ENCODE assay signal across 24 cellular contexts in the genomic region with DNA sequence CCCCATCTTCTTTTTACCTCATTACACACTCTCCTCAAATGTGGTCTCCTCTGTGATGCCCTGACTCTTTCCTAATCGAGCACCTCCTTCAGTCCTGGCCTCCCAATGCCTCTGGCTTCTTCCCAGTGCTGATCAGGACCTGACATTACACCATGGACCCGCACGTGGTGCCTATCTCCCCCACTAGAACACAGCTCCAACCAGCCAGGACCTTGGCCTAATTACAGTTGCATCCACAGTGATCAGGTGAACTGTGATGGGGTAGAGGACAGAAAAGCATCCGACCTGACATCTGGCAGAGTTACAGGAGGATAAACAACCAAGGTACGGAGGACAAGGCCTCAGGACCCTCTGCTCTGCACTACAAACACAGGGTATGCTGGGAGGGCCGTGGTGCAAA. TPM values are rescaled to one million over a fixed set of nuclear protein-coding genes. Genes with fewer than 3 reads are reported as not detected.
DNase-seq lines count a peak whose midpoint lies in the region; ATAC-seq, FAIRE-seq and TF ChIP-seq lines count a peak whose summit lies in the region.
"Had no signal": no experiment of that assay in that cellular context is flagged by ENCODE, and none has a peak within 500 bp of the region (broad histone marks: within the 10 kb centered on the region; RNA-seq: fewer than 3 reads in every experiment).

No MANE protein-coding gene starts in this region.

- no peaks in the 10 kb centered on the region for H3K9me3 Mint-ChIP-seq in activated CD4-positive, alpha-beta memory T cell treated with anti-CD3 and anti-CD28 coated beads, Interleukin-2, amount 10 ng/mL, durations not matched to agents 7 days and 5 days
- H3K9me3 Mint-ChIP-seq in activated CD4-positive, alpha-beta memory T cell treated with anti-CD3 and anti-CD28 coated beads for 36 hours, result no peaks in the 10 kb centered on the region
- no peaks in the 10 kb centered on the region for H3K9me3 Mint-ChIP-seq in CD4-positive, alpha-beta memory T cell
- H3K9me3 Mint-ChIP-seq: IgD-negative memory B cell had no signal

- H4K91ac ChIP-seq in H1 (replicated peaks; ENCODE audit: insufficient read length, low read length), result no peak overlapping the region
- H4K91ac ChIP-seq in neuronal stem cell (ENCODE audit: low read depth, low read length, poor library complexity), result no peak overlapping the region

- H3K23ac ChIP-seq in H1 (ENCODE audit: insufficient read length) (no peak overlapping the region), neuronal stem cell (ENCODE audit: low read depth, low read length, poor library complexity) (peak overlapping the region; percentile 48)

- DNase-seq in activated CD4-positive, alpha-beta memory T cell treated with anti-CD3 and anti-CD28 coated beads, Interleukin-2, amount 10 ng/mL, durations not matched to agents 7 days and 5 days, result no peak
- no peak for DNase-seq in activated CD4-positive, alpha-beta memory T cell treated with anti-CD3 and anti-CD28 coated beads for 36 hours
- no peak for DNase-seq in CD4-positive, alpha-beta memory T cell
- no peak for DNase-seq in H1 (ENCODE audit: low read depth in 1 of 2, low spot score in 2 of 2)
- no peak for DNase-seq in neuronal stem cell (ENCODE audit: low spot score)
- DNase-seq: ACHN, GDM1, MV-4-11, NCI-H1105 treated with DMSO at 0.1 percent for 48 hours, NCI-H2029 treated with DMSO at 0.1 percent for 48 hours, NCI-H2171, NCI-H446 treated with DMSO at 0.1 percent for 48 hours, NCI-H526 treated with DMSO at 0.1 percent for 48 hours, PC-9, RPMI8226, SHP77 had no signal

- H3K4ac ChIP-seq in H1 (replicated peaks; ENCODE audit: insufficient read length, low read depth, low read length), result no peak overlapping the region
- H3K4ac ChIP-seq in neuronal stem cell (ENCODE audit: low read length), result no peak overlapping the region

- no peaks in the 10 kb centered on the region for H3K9me3 ChIP-seq in CD4-positive, alpha-beta memory T cell (ENCODE audit: control insufficient read depth in 1 of 2, low read length in 2 of 2)
- no peaks in the 10 kb centered on the region for H3K9me3 ChIP-seq in H1 (ENCODE audit: insufficient read depth in 2 of 2, low read depth in 1 of 2, low read length in 1 of 2)
- H3K9me3 ChIP-seq in neuronal stem cell (replicated peaks in 1 of 2; ENCODE audit: control insufficient read depth in 2 of 2, insufficient read depth in 1 of 2, low read depth in 1 of 2, low read length in 2 of 2), result no peaks in the 10 kb centered on the region
- H3K9me3 ChIP-seq: BLaER1 treated with 17β-estradiol and CSF1 and Interleukin-3, amounts not matched to agents 10 nM and 100 nM had no signal

- no peak overlapping the region for H3K4me3 ChIP-seq in CD4-positive, alpha-beta memory T cell (ENCODE audit: low read length in 2 of 2)
- H3K4me3 ChIP-seq in H1 (ENCODE audit: extremely low read depth in 1 of 4, insufficient read depth in 2 of 4, low read depth in 3 of 4, low read length in 4 of 4) (no peak overlapping the region), neuronal stem cell (ENCODE audit: low read length in 2 of 2) (peak overlapping the region in 1 of 2 donors; percentile 1)
- H3K4me3 ChIP-seq: BLaER1 treated with 17β-estradiol and CSF1 and Interleukin-3, amounts not matched to agents 10 nM and 100 nM; PC-9 had no signal

- H3K79me1 ChIP-seq in H1 (ENCODE audit: low read depth, low read length) (no peaks in the 10 kb centered on the region), neuronal stem cell (ENCODE audit: low read depth, low read length) (no peaks in the 10 kb centered on the region)

- no peaks in the 10 kb centered on the region for H3K27me3 Mint-ChIP-seq in activated CD4-positive, alpha-beta memory T cell treated with anti-CD3 and anti-CD28 coated beads, Interleukin-2, amount 10 ng/mL, durations not matched to agents 7 days and 5 days
- H3K27me3 Mint-ChIP-seq in activated CD4-positive, alpha-beta memory T cell treated with anti-CD3 and anti-CD28 coated beads for 36 hours, result no peaks in the 10 kb centered on the region
- no peaks in the 10 kb centered on the region for H3K27me3 Mint-ChIP-seq in CD4-positive, alpha-beta memory T cell
- H3K27me3 Mint-ChIP-seq: IgD-negative memory B cell had no signal

- H2BK120ac ChIP-seq in H1 (replicated peaks; ENCODE audit: low read depth, low read length), result no peak overlapping the region
- H2BK120ac ChIP-seq in neuronal stem cell (ENCODE audit: low read depth, low read length), result no peak overlapping the region

- H2BK12ac ChIP-seq in H1 (ENCODE audit: low read depth, low read length) (no peak overlapping the region), neuronal stem cell (ENCODE audit: low read length) (no peak overlapping the region)

- H3K18ac ChIP-seq in H1 (ENCODE audit: extremely low read depth, low read length), result no peak overlapping the region
- H3K18ac ChIP-seq in neuronal stem cell (ENCODE audit: low read length), result no peak overlapping the region

- POLR2A ChIA-PET in activated CD4-positive, alpha-beta memory T cell treated with anti-CD3 and anti-CD28 coated beads, Interleukin-2, amount 10 ng/mL, durations not matched to agents 7 days and 5 days (lab: Charles Lee), result no interaction called here
- POLR2A ChIA-PET in activated CD4-positive, alpha-beta memory T cell treated with anti-CD3 and anti-CD28 coated beads for 36 hours (lab: Charles Lee), result no interaction called here
- POLR2A ChIA-PET in CD4-positive, alpha-beta memory T cell (lab: Charles Lee; ENCODE audit: partially characterized antibody), result interaction anchor here (1.0 kb wide), 2 partner anchors 9 to 17 kb away, joined by 3 to 4 read pairs; no protein-coding TSS in a partner anchor
- POLR2A ChIA-PET in H1 (lab: Charles Lee; ENCODE audit: partially characterized antibody), result interaction anchor here (0.8 kb wide), 1 partner anchor 8 kb away, joined by 3 read pairs; no protein-coding TSS in a partner anchor

- H3K27ac ChIP-seq in CD4-positive, alpha-beta memory T cell (ENCODE audit: low read depth, low read length), result no peak overlapping the region
- H3K27ac ChIP-seq in H1 (ENCODE audit: low read depth, low read length) (no peak overlapping the region), neuronal stem cell (replicated peaks; ENCODE audit: low read length) (no peak overlapping the region)
- H3K27ac ChIP-seq: 22Rv1; BLaER1 treated with 17β-estradiol and CSF1 and Interleukin-3, amounts not matched to agents 10 nM and 100 nM; PC-9 had no signal

- H2AFZ ChIP-seq in H1 (ENCODE audit: low read length), result no peak overlapping the region
- no peak overlapping the region for H2AFZ ChIP-seq in neuronal stem cell (ENCODE audit: low read length)
- H2AFZ ChIP-seq: PC-9 had no signal

- H2BK5ac ChIP-seq in H1 (ENCODE audit: low read depth, low read length) (no peak overlapping the region), neuronal stem cell (ENCODE audit: low read length) (no peak overlapping the region)

- no peak overlapping the region for H3K4me3 Mint-ChIP-seq in activated CD4-positive, alpha-beta memory T cell treated with anti-CD3 and anti-CD28 coated beads, Interleukin-2, amount 10 ng/mL, durations not matched to agents 7 days and 5 days
- H3K4me3 Mint-ChIP-seq in activated CD4-positive, alpha-beta memory T cell treated with anti-CD3 and anti-CD28 coated beads for 36 hours, result no peak overlapping the region
- no peak overlapping the region for H3K4me3 Mint-ChIP-seq in CD4-positive, alpha-beta memory T cell

- H3K36me3 Mint-ChIP-seq in activated CD4-positive, alpha-beta memory T cell treated with anti-CD3 and anti-CD28 coated beads, Interleukin-2, amount 10 ng/mL, durations not matched to agents 7 days and 5 days (ENCODE audit: low read depth), result peaks cover 67% of the 10 kb centered on the region
- H3K36me3 Mint-ChIP-seq in activated CD4-positive, alpha-beta memory T cell treated with anti-CD3 and anti-CD28 coated beads for 36 hours, result peaks cover 62% of the 10 kb centered on the region
- H3K36me3 Mint-ChIP-seq in CD4-positive, alpha-beta memory T cell, result peaks cover 49 to 82% of the 10 kb centered on the region in 2 donors

- H3K14ac ChIP-seq in H1 (ENCODE audit: insufficient read length), result no peak overlapping the region
- no peak overlapping the region for H3K14ac ChIP-seq in neuronal stem cell (ENCODE audit: low read length)

- H3K23me2 ChIP-seq in H1 (ENCODE audit: low read depth, low read length), result no peaks in the 10 kb centered on the region

- FAIRE-seq in H1 (lab: Jason Lieb, UNC), result no peak

- TF ChIP-seq EP300 in H1 (IDR thresholded peaks at IDR 0.05; ENCODE audit: borderline replicate concordance in 1 of 2, low read depth in 2 of 2, low read length in 2 of 2), result no peak

- H2BK20ac ChIP-seq in H1 (ENCODE audit: low read length), result no peak overlapping the region

- no peaks in the 10 kb centered on the region for H3K4me1 ChIP-seq in CD4-positive, alpha-beta memory T cell (ENCODE audit: insufficient read depth, low read length)
- H3K4me1 ChIP-seq in H1 (replicated peaks in 1 of 4; ENCODE audit: control insufficient read depth in 3 of 4, insufficient read depth in 4 of 4, low read length in 3 of 4) (no peaks in the 10 kb centered on the region), neuronal stem cell (ENCODE audit: control insufficient read depth in 2 of 2, insufficient read depth in 1 of 2, low read depth in 1 of 2, low read length in 2 of 2) (no peaks in the 10 kb centered on the region)
- H3K4me1 ChIP-seq: BLaER1 treated with 17β-estradiol and CSF1 and Interleukin-3, amounts not matched to agents 10 nM and 100 nM had no signal

- H3K9ac ChIP-seq in H1 (replicated peaks in 1 of 4; ENCODE audit: extremely low read depth in 1 of 4, low read depth in 3 of 4, low read length in 3 of 4) (no peak overlapping the region), neuronal stem cell (ENCODE audit: low read depth, low read length, poor library complexity) (peak overlapping the region; percentile 68)
- H3K9ac ChIP-seq: BLaER1 treated with 17β-estradiol and CSF1 and Interleukin-3, amounts not matched to agents 10 nM and 100 nM had no signal

- H3K56ac ChIP-seq in H1 (replicated peaks; ENCODE audit: insufficient read length, low read depth, low read length), result no peak overlapping the region

- no peak for TF ChIP-seq POLR2A in H1 (IDR thresholded peaks at IDR 0.05; ENCODE audit: control extremely low read depth in 1 of 2, low read depth in 2 of 2, low read length in 2 of 2)

- 81% methylated on average over 6 of the region's 6 CpGs; no CpG with 5 or more reads in 1 of the 2 experiments for WGBS in H1 (ENCODE audit: extremely low coverage in 1 of 2, insufficient coverage in 1 of 2, insufficient read length in 1 of 2, insufficient replicate concordance in 2 of 2, low coverage in 1 of 2, low lambda C conversion rate in 2 of 2, missing lambda C conversion rate in 1 of 2), 2 experiments
- WGBS in neuronal stem cell (ENCODE audit: extremely low coverage in 2 of 2, insufficient read length in 2 of 2, insufficient replicate concordance in 1 of 2), 2 donors, result no CpG with 5 or more reads among the region's 6 CpGs

- H4K8ac ChIP-seq in H1 (ENCODE audit: extremely low read depth, insufficient read depth, low read length) (0 out of 2 replicates have a peak overlapping the region, but pooled peaks have one; percentile 68), neuronal stem cell (ENCODE audit: low read depth, low read length) (no peak overlapping the region)

- peaks cover 0 to 4% of the 10 kb centered on the region in 2 experiments for H4K20me1 ChIP-seq in H1 (replicated peaks in 1 of 2; ENCODE audit: control insufficient read depth in 1 of 2, insufficient read depth in 2 of 2, low read length in 2 of 2)

- H3K4me2 ChIP-seq in H1 (ENCODE audit: insufficient read depth in 1 of 2, low read depth in 2 of 2, low read length in 2 of 2), result no peak overlapping the region
- no peak overlapping the region for H3K4me2 ChIP-seq in neuronal stem cell (ENCODE audit: insufficient read depth, low read length, poor library complexity, severe bottlenecking)
- H3K4me2 ChIP-seq: BLaER1 treated with 17β-estradiol and CSF1 and Interleukin-3, amounts not matched to agents 10 nM and 100 nM; PC-9 had no signal

- H3K36me3 ChIP-seq in CD4-positive, alpha-beta memory T cell (ENCODE audit: insufficient read depth, low read length), result peaks cover 62% of the 10 kb centered on the region
- peaks cover 16 to 70% (median 53%) of the 10 kb centered on the region in 4 experiments; a peak in 7 of 8 replicates for H3K36me3 ChIP-seq in H1 (ENCODE audit: control insufficient read depth in 2 of 4, insufficient read depth in 4 of 4, low read length in 3 of 4)
- H3K36me3 ChIP-seq in neuronal stem cell (replicated peaks in 1 of 2; ENCODE audit: control insufficient read depth in 2 of 2, insufficient read depth in 2 of 2, low read length in 2 of 2), result peaks cover 36 to 89% of the 10 kb centered on the region in 2 donors

- H2BK15ac ChIP-seq in H1 (ENCODE audit: low read length), result no peak overlapping the region
- H2BK15ac ChIP-seq in neuronal stem cell (ENCODE audit: low read length), result no peak overlapping the region

- peak overlapping the region; percentile 24 for H3K27ac Mint-ChIP-seq in activated CD4-positive, alpha-beta memory T cell treated with anti-CD3 and anti-CD28 coated beads, Interleukin-2, amount 10 ng/mL, durations not matched to agents 7 days and 5 days
- no peak overlapping the region for H3K27ac Mint-ChIP-seq in activated CD4-positive, alpha-beta memory T cell treated with anti-CD3 and anti-CD28 coated beads for 36 hours
- peak overlapping the region in 4 of 7 donors; percentile 33 to 83 (median 74) for H3K27ac Mint-ChIP-seq in CD4-positive, alpha-beta memory T cell
- H3K27ac Mint-ChIP-seq: IgD-negative memory B cell had no signal

- no peak overlapping the region for H2AK5ac ChIP-seq in H1 (ENCODE audit: low read depth, low read length)
- H2AK5ac ChIP-seq in neuronal stem cell (ENCODE audit: low read depth, low read length), result no peak overlapping the region

- no peak overlapping the region for H4K5ac ChIP-seq in H1 (ENCODE audit: insufficient read length, low read depth, low read length)

- CTCF ChIA-PET in activated CD4-positive, alpha-beta memory T cell treated with anti-CD3 and anti-CD28 coated beads, Interleukin-2, amount 10 ng/mL, durations not matched to agents 7 days and 5 days (lab: Charles Lee), result no interaction called here
- CTCF ChIA-PET in activated CD4-positive, alpha-beta memory T cell treated with anti-CD3 and anti-CD28 coated beads for 36 hours (lab: Charles Lee), result no interaction called here
- CTCF ChIA-PET in CD4-positive, alpha-beta memory T cell (lab: Charles Lee; ENCODE audit: partially characterized antibody), result interaction anchor here (1.3 to 1.4 kb wide), 2 partner anchors 9 to 11 kb away, joined by 3 to 5 read pairs; no protein-coding TSS in a partner anchor
- CTCF ChIA-PET in H1 (lab: Charles Lee; ENCODE audit: partially characterized antibody), result no interaction called here

- no peak for TF ChIP-seq CTCF in H1 (IDR thresholded peaks at IDR 0.05; ENCODE audit: control extremely low read depth in 1 of 3, insufficient read depth in 1 of 3, low read depth in 1 of 3, low read length in 3 of 3)

- no peak for TF ChIP-seq RAD21 in H1 (IDR thresholded peaks at IDR 0.05 in 1 of 2, conservative IDR thresholded peaks at IDR 0.05 in 1 of 2; ENCODE audit: low read depth in 2 of 2, low read length in 2 of 2)

- intact Hi-C loops in activated CD4-positive, alpha-beta memory T cell treated with anti-CD3 and anti-CD28 coated beads for 36 hours (cut with micrococcal nuclease), result no loop called here
- intact Hi-C loops in CD4-positive, alpha-beta memory T cell (cut with micrococcal nuclease), result no loop called here

- H3K79me2 ChIP-seq in H1 (ENCODE audit: control insufficient read depth in 1 of 2, insufficient read depth in 2 of 2, low read length in 2 of 2), result no peaks in the 10 kb centered on the region

- ATAC-seq in HG03039 (IDR thresholded peaks at IDR 0.05; ENCODE audit: unreplicated experiment) (no peak), GM21528 (IDR thresholded peaks at IDR 0.05; ENCODE audit: low FRiP score, unreplicated experiment) (no peak), GM21526 (IDR thresholded peaks at IDR 0.05; ENCODE audit: low FRiP score, unreplicated experiment) (no peak)

- H3K27me3 ChIP-seq in CD4-positive, alpha-beta memory T cell (ENCODE audit: insufficient read depth, low read length), result no peaks in the 10 kb centered on the region
- H3K27me3 ChIP-seq in H1 (replicated peaks in 1 of 4; ENCODE audit: control insufficient read depth in 3 of 4, extremely low read depth in 1 of 4, insufficient read depth in 3 of 4, low read length in 3 of 4), result no peaks in the 10 kb centered on the region
- no peaks in the 10 kb centered on the region for H3K27me3 ChIP-seq in neuronal stem cell (ENCODE audit: control insufficient read depth in 3 of 3, insufficient read depth in 3 of 3, low read depth in 1 of 3, low read length in 3 of 3)
- H3K27me3 ChIP-seq: BLaER1 treated with 17β-estradiol and CSF1 and Interleukin-3, amounts not matched to agents 10 nM and 100 nM had no signal

- no peaks in the 10 kb centered on the region for H3K4me1 Mint-ChIP-seq in activated CD4-positive, alpha-beta memory T cell treated with anti-CD3 and anti-CD28 coated beads, Interleukin-2, amount 10 ng/mL, durations not matched to agents 7 days and 5 days
- no peaks in the 10 kb centered on the region for H3K4me1 Mint-ChIP-seq in activated CD4-positive, alpha-beta memory T cell treated with anti-CD3 and anti-CD28 coated beads for 36 hours (ENCODE audit: low read depth)
- H3K4me1 Mint-ChIP-seq in CD4-positive, alpha-beta memory T cell, result peaks cover 0 to 8% (median 3%) of the 10 kb centered on the region in 4 donors
- H3K4me1 Mint-ChIP-seq: IgD-negative memory B cell had no signal

RNA-seq across cellular contexts. Expression of gene LYAR, which starts 12.4 kb away (rescaled TPM):
- total RNA-seq in activated CD4-positive, alpha-beta memory T cell treated with anti-CD3 and anti-CD28 coated beads, Interleukin-2, amount 10 ng/mL, durations not matched to agents 7 days and 5 days, result 10 to 100 TPM; 47.4 to 49.8 TPM
- 10 to 100 TPM; 49.7 to 54.0 TPM for total RNA-seq in activated CD4-positive, alpha-beta memory T cell treated with anti-CD3 and anti-CD28 coated beads for 36 hours
- total RNA-seq in CD4-positive, alpha-beta memory T cell, result 10 to 100 TPM; 74.5 to 79.8 TPM
- polyA plus RNA-seq in CD4-positive, alpha-beta memory T cell, result 10 to 100 TPM; 59.1 to 66.5 TPM
- 46.2 and 46.9 TPM in 2 replicates for total RNA-seq in H1 (2021; fragmentation: NEBNext Ultra II Directional; extraction: Animal tissue kit (Norgen Biotek cat#: 25700))
- 4.4 and 6.5 TPM in 2 replicates for polyA plus RNA-seq in H1 (2011; rRNA removed)
- polyA plus RNA-seq in H1 (2011; cell fraction: cytosol; rRNA removed), result 17.4 TPM
- 2.7 TPM for polyA plus RNA-seq in H1 (2011; cell fraction: nucleus; rRNA removed)
- 32.4 to 57.2 TPM (median 37.2 TPM) in 4 replicates for polyA plus RNA-seq in H1 (2012, experiment 1 of 2)
- polyA plus RNA-seq in H1 (2012, experiment 2 of 2), result 9.6 TPM
- polyA plus RNA-seq in H1 (2013, experiment 1 of 2), result 83.5 TPM
- 85.9 TPM for polyA plus RNA-seq in H1 (2013, experiment 2 of 2)
- 2.1 and 3.6 TPM in 2 replicates for polyA minus RNA-seq in H1 (2011; rRNA and poly(A)+ RNA removed)
- polyA minus RNA-seq in H1 (2011; cell fraction: cytosol; rRNA and poly(A)+ RNA removed), result 4.0 TPM
- 4.6 TPM for polyA minus RNA-seq in H1 (2011; cell fraction: nucleus; rRNA and poly(A)+ RNA removed)
- 46.0 TPM for polyA plus RNA-seq in neuronal stem cell (2013, experiment 1 of 2)
- 46.1 TPM for polyA plus RNA-seq in neuronal stem cell (2013, experiment 2 of 2)

RNA-seq across cellular contexts. Expression of gene ZBTB49, which starts 12.5 kb away (rescaled TPM):
- 1 to 10 TPM; 6.6 to 7.4 TPM for total RNA-seq in activated CD4-positive, alpha-beta memory T cell treated with anti-CD3 and anti-CD28 coated beads, Interleukin-2, amount 10 ng/mL, durations not matched to agents 7 days and 5 days
- 1 to 10 TPM; 4.3 to 4.6 TPM for total RNA-seq in activated CD4-positive, alpha-beta memory T cell treated with anti-CD3 and anti-CD28 coated beads for 36 hours
- 10 to 100 TPM; 18.5 to 20.0 TPM for total RNA-seq in CD4-positive, alpha-beta memory T cell
- polyA plus RNA-seq in CD4-positive, alpha-beta memory T cell, result 1 to 10 TPM; 5.3 to 6.0 TPM
- 6.8 and 8.6 TPM in 2 replicates for total RNA-seq in H1 (2021; fragmentation: NEBNext Ultra II Directional; extraction: Animal tissue kit (Norgen Biotek cat#: 25700))
- polyA plus RNA-seq in H1 (2011; rRNA removed), result 3.0 and 4.2 TPM in 2 replicates
- polyA plus RNA-seq in H1 (2011; cell fraction: cytosol; rRNA removed), result 4.5 TPM
- 5.7 TPM for polyA plus RNA-seq in H1 (2011; cell fraction: nucleus; rRNA removed)
- polyA plus RNA-seq in H1 (2012, experiment 1 of 2), result 3.7 to 5.5 TPM (median 4.1 TPM) in 4 replicates
- polyA plus RNA-seq in H1 (2012, experiment 2 of 2), result 1.3 TPM
- 3.2 TPM for polyA plus RNA-seq in H1 (2013, experiment 1 of 2)
- 3.0 TPM for polyA plus RNA-seq in H1 (2013, experiment 2 of 2)
- polyA minus RNA-seq in H1 (2011; rRNA and poly(A)+ RNA removed), result 8.1 and 9.1 TPM in 2 replicates
- 2.7 TPM for polyA minus RNA-seq in H1 (2011; cell fraction: cytosol; rRNA and poly(A)+ RNA removed)
- 8.5 TPM for polyA minus RNA-seq in H1 (2011; cell fraction: nucleus; rRNA and poly(A)+ RNA removed)
- 4.5 TPM for polyA plus RNA-seq in neuronal stem cell (2013, experiment 1 of 2)
- polyA plus RNA-seq in neuronal stem cell (2013, experiment 2 of 2), result 4.1 TPM

RNA-seq across cellular contexts. Expression of gene TMEM128, which starts 29.5 kb away (rescaled TPM):
- 10 to 100 TPM; 15.2 to 16.0 TPM for total RNA-seq in activated CD4-positive, alpha-beta memory T cell treated with anti-CD3 and anti-CD28 coated beads, Interleukin-2, amount 10 ng/mL, durations not matched to agents 7 days and 5 days
- 10 to 100 TPM; 22.0 to 25.3 TPM for total RNA-seq in activated CD4-positive, alpha-beta memory T cell treated with anti-CD3 and anti-CD28 coated beads for 36 hours
- total RNA-seq in CD4-positive, alpha-beta memory T cell, result 10 to 100 TPM; 20.0 to 20.7 TPM
- 10 to 100 TPM; 40.2 to 51.5 TPM for polyA plus RNA-seq in CD4-positive, alpha-beta memory T cell
- total RNA-seq in H1 (2021; fragmentation: NEBNext Ultra II Directional; extraction: Animal tissue kit (Norgen Biotek cat#: 25700)), result 15.9 and 17.7 TPM in 2 replicates
- polyA plus RNA-seq in H1 (2011; rRNA removed), result 23.3 and 33.6 TPM in 2 replicates
- 34.6 TPM for polyA plus RNA-seq in H1 (2011; cell fraction: cytosol; rRNA removed)
- polyA plus RNA-seq in H1 (2011; cell fraction: nucleus; rRNA removed), result 5.8 TPM
- 16.3 to 19.4 TPM (median 18.2 TPM) in 4 replicates for polyA plus RNA-seq in H1 (2012, experiment 1 of 2)
- 11.1 TPM for polyA plus RNA-seq in H1 (2012, experiment 2 of 2)
- 13.5 TPM for polyA plus RNA-seq in H1 (2013, experiment 1 of 2)
- 15.4 TPM for polyA plus RNA-seq in H1 (2013, experiment 2 of 2)
- polyA minus RNA-seq in H1 (2011; rRNA and poly(A)+ RNA removed), result 17.3 and 18.6 TPM in 2 replicates
- 12.3 TPM for polyA minus RNA-seq in H1 (2011; cell fraction: cytosol; rRNA and poly(A)+ RNA removed)
- polyA minus RNA-seq in H1 (2011; cell fraction: nucleus; rRNA and poly(A)+ RNA removed), result 6.2 TPM
- 28.7 TPM for polyA plus RNA-seq in neuronal stem cell (2013, experiment 1 of 2)
- polyA plus RNA-seq in neuronal stem cell (2013, experiment 2 of 2), result 29.1 TPM

RNA-seq across cellular contexts. Expression of gene OTOP1, which starts 50.8 kb away (rescaled TPM):
- total RNA-seq in activated CD4-positive, alpha-beta memory T cell treated with anti-CD3 and anti-CD28 coated beads, Interleukin-2, amount 10 ng/mL, durations not matched to agents 7 days and 5 days, result not detected
- not detected for total RNA-seq in activated CD4-positive, alpha-beta memory T cell treated with anti-CD3 and anti-CD28 coated beads for 36 hours
- total RNA-seq in CD4-positive, alpha-beta memory T cell, result not detected
- polyA plus RNA-seq in CD4-positive, alpha-beta memory T cell, result not detected
- total RNA-seq in H1 (2021; fragmentation: NEBNext Ultra II Directional; extraction: Animal tissue kit (Norgen Biotek cat#: 25700)), result not detected in 2 replicates
- not detected in 2 replicates for polyA plus RNA-seq in H1 (2011; rRNA removed)
- not detected for polyA plus RNA-seq in H1 (2011; cell fraction: cytosol; rRNA removed)
- not detected for polyA plus RNA-seq in H1 (2011; cell fraction: nucleus; rRNA removed)
- not detected in 4 replicates for polyA plus RNA-seq in H1 (2012, experiment 1 of 2)
- not detected for polyA plus RNA-seq in H1 (2012, experiment 2 of 2)
- 0.02 TPM for polyA plus RNA-seq in H1 (2013, experiment 1 of 2)
- not detected for polyA plus RNA-seq in H1 (2013, experiment 2 of 2)
- polyA minus RNA-seq in H1 (2011; rRNA and poly(A)+ RNA removed), result not detected in 2 replicates
- polyA minus RNA-seq in H1 (2011; cell fraction: cytosol; rRNA and poly(A)+ RNA removed), result not detected
- polyA minus RNA-seq in H1 (2011; cell fraction: nucleus; rRNA and poly(A)+ RNA removed), result not detected
- polyA plus RNA-seq in neuronal stem cell (2013, experiment 1 of 2), result 0.03 TPM
- polyA plus RNA-seq in neuronal stem cell (2013, experiment 2 of 2), result not detected
- total RNA-seq: Daoy, H4, PC-9 had no signal
- polyA plus RNA-seq: IgD-negative memory B cell had no signal

Comparison
In these comparisons a context has a peak if more than half of its experiments do, and no peak if none do; other contexts are left out.
1. POLR2A ChIA-PET loops: an anchor here in CD4-positive, alpha-beta memory T cell (1.0 kb wide) and H1 (0.8 kb wide); none called in activated CD4-positive, alpha-beta memory T cell treated with anti-CD3 and anti-CD28 coated beads, Interleukin-2, amount 10 ng/mL, durations not matched to agents 7 days and 5 days and activated CD4-positive, alpha-beta memory T cell treated with anti-CD3 and anti-CD28 coated beads for 36 hours.